Comparison of ENCODE assay signal across 20 cellular contexts in the genomic region with DNA sequence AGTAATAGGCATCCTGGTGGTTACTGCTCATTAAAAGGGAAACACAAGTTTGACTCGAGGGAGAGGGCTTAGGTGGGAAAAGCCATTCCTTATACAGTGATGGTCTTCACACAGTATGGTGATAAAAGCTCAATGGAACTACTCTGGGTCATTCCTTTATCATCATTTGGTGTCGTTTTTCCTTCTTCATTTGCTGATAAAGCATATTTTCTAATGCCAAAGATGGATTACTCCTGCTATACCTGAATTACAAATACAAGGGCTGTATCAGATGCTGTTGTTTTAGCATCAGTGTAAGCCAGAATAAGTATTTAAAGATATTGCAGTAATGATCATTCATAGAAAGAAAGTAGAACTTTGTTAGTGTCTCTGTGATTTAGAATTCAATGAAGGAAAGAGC.
DNase-seq lines count a peak whose midpoint lies in the region; ATAC-seq, FAIRE-seq and TF ChIP-seq lines count a peak whose summit lies in the region.
"Had no signal": no experiment of that assay in that cellular context is flagged by ENCODE, and none has a peak within 500 bp of the region (broad histone marks: within the 10 kb centered on the region; RNA-seq: fewer than 3 reads in every experiment).

No MANE protein-coding gene starts in this region.

- dilution Hi-C loops in IMR-90 (cut with HindIII; ENCODE audit: low sequenced_read_pairs, unreplicated experiment): no loop called here

- H3K79me2 ChIP-seq in osteoblast (ENCODE audit: insufficient read depth, low read length): no peaks in the 10 kb centered on the region

- TF ChIP-seq EP300 in A549 (IDR thresholded peaks at IDR 0.05): no peak

- no peaks in the 10 kb centered on the region for H3K9me1 ChIP-seq in IMR-90 (ENCODE audit: insufficient read depth, low read length)

- 3% methylated on average over 2 of the region's 2 CpGs for WGBS in A549 (ENCODE audit: missing lambda C conversion rate)
- no CpG with 5 or more reads among the region's 2 CpGs for WGBS in IMR-90 (ENCODE audit: extremely low coverage in 2 of 2, insufficient read length in 1 of 2), 2 experiments

- H3K4me3 ChIP-seq in A549: no peak overlapping the region
- H3K4me3 ChIP-seq in IMR-90 (ENCODE audit: insufficient read depth, low read depth, low read length): no peak overlapping the region
- no peak overlapping the region for H3K4me3 ChIP-seq in osteoblast (ENCODE audit: insufficient read depth, low read length)
- H3K4me3 ChIP-seq: BLaER1 treated with 17β-estradiol and CSF1 and Interleukin-3, amounts not matched to agents 10 nM and 100 nM; GM12878 had no signal

- POLR2A ChIA-PET in A549 (lab: Yijun Ruan, JAX): no interaction called here
- POLR2A ChIA-PET in IMR-90 (lab: Charles Lee; ENCODE audit: unreplicated experiment): no interaction called here

- H3K4me1 ChIP-seq in A549 (no peaks in the 10 kb centered on the region), IMR-90 (ENCODE audit: control insufficient read depth, insufficient read depth, low read length) (no peaks in the 10 kb centered on the region), osteoblast (ENCODE audit: insufficient read depth, low read length) (no peaks in the 10 kb centered on the region)
- H3K4me1 ChIP-seq: Caco-2 had no signal

- no peak overlapping the region for H2BK5ac ChIP-seq in IMR-90 (ENCODE audit: low read depth, low read length, poor library complexity, severe bottlenecking)

- intact Hi-C loops in IMR-90 (cut with micrococcal nuclease): loop anchor here (10.0 kb wide), 1 partner anchor 717 kb away; no protein-coding TSS in a partner anchor

- no peak for FAIRE-seq in A549 (lab: Jason Lieb, UNC)
- FAIRE-seq: A204.1, D721Med, GM12878, GM12892, GM18507 had no signal

- no peak overlapping the region for H3K23ac ChIP-seq in IMR-90 (ENCODE audit: low read depth, low read length)

- TF ChIP-seq RAD21 in A549 (conservative IDR thresholded peaks at IDR 0.05 in 1 of 2, IDR thresholded peaks at IDR 0.05 in 1 of 2): no peak
- TF ChIP-seq RAD21 in IMR-90 (IDR thresholded peaks at IDR 0.05; ENCODE audit: low read length): no peak

- in situ Hi-C loops in IMR-90 (cut with MboI; ENCODE audit: low sequenced_read_pairs): no loop called here

- no peak overlapping the region for H2AK9ac ChIP-seq in IMR-90 (replicated peaks; ENCODE audit: low read depth, low read length, poor library complexity)

- DNase-seq in A549 (ENCODE audit: low read depth in 1 of 2, low spot score in 1 of 2) (no peak), IMR-90 (no peak), osteoblast (ENCODE audit: insufficient read length, low spot score, missing footprints) (peak; percentile 5), NCI-H2171 treated with DMSO at 0.1 percent for 48 hours (lab: John Stamatoyannopoulos, UW) (no peak), HT-29 (ENCODE audit: low spot score) (no peak)
- DNase-seq: 8988T; AML-193; Caco-2; Calu3; CD4-positive, alpha-beta T cell; CD8-positive, alpha-beta T cell; DMS79 treated with DMSO at 0.1 percent for 48 hours; GDM1 had no signal

- TF ChIP-seq POLR2A in A549 (IDR thresholded peaks at IDR 0.05; ENCODE audit: low read length): no peak
- TF ChIP-seq POLR2A in IMR-90 (IDR thresholded peaks at IDR 0.05; ENCODE audit: low read depth, low read length): no peak

- H2BK120ac ChIP-seq in IMR-90 (ENCODE audit: low read depth, low read length): no peak overlapping the region

- H3K27me3 ChIP-seq in IMR-90 (ENCODE audit: control insufficient read depth, insufficient read depth, low read length) (no peaks in the 10 kb centered on the region), osteoblast (ENCODE audit: insufficient read depth, low read length) (no peaks in the 10 kb centered on the region)
- H3K27me3 ChIP-seq: BLaER1 treated with 17β-estradiol and CSF1 and Interleukin-3, amounts not matched to agents 10 nM and 100 nM had no signal

- H3K18ac ChIP-seq in IMR-90 (ENCODE audit: low read depth, low read length): no peak overlapping the region

- BruUV-seq in IMR-90 (replicated peaks; lab: Mats Ljungman, UMichigan): no TSS peak

- H4K8ac ChIP-seq in IMR-90 (ENCODE audit: low read depth in 2 of 2, low read length in 2 of 2): no peak overlapping the region

- no peak overlapping the region for H2AK5ac ChIP-seq in IMR-90 (ENCODE audit: low read depth, low read length)

- H3K56ac ChIP-seq in IMR-90 (ENCODE audit: extremely low read depth, insufficient read depth, low read length): no peak overlapping the region

- H4K91ac ChIP-seq in IMR-90 (ENCODE audit: insufficient read depth, low read depth, low read length): no peak overlapping the region

- ATAC-seq in A549 (no peak), IMR-90 (ENCODE audit: low read depth) (no peak)
- ATAC-seq: CD8-positive, alpha-beta T cell; GM12878 had no signal

- no peak overlapping the region for H3K4me2 ChIP-seq in A549
- no peak overlapping the region for H3K4me2 ChIP-seq in IMR-90 (ENCODE audit: low read depth, low read length)
- no peak overlapping the region for H3K4me2 ChIP-seq in osteoblast (ENCODE audit: insufficient read depth, low read length)
- H3K4me2 ChIP-seq: BLaER1 treated with 17β-estradiol and CSF1 and Interleukin-3, amounts not matched to agents 10 nM and 100 nM had no signal

- H3K9ac ChIP-seq in IMR-90 (ENCODE audit: low read depth, low read length): no peak overlapping the region
- H3K9ac ChIP-seq: BLaER1 treated with 17β-estradiol and CSF1 and Interleukin-3, amounts not matched to agents 10 nM and 100 nM had no signal

- H3K27ac ChIP-seq in A549 (no peak overlapping the region), IMR-90 (ENCODE audit: insufficient read depth, low read length) (no peak overlapping the region), osteoblast (ENCODE audit: low read depth, low read length) (no peak overlapping the region)
- H3K27ac ChIP-seq: BLaER1 treated with 17β-estradiol and CSF1 and Interleukin-3, amounts not matched to agents 10 nM and 100 nM; C4-2B had no signal

- CTCF ChIA-PET in A549 (lab: Yijun Ruan, JAX) (no interaction called here), IMR-90 (lab: Yijun Ruan, JAX) (interaction anchor here (0.6 kb wide), 1 partner anchor 53 kb away, joined by 5 read pairs; no protein-coding TSS in a partner anchor)

- H2AFZ ChIP-seq in IMR-90 (replicated peaks; ENCODE audit: low read length, poor library complexity) (no peak overlapping the region), osteoblast (ENCODE audit: low read length) (no peak overlapping the region)

- TF ChIP-seq CTCF in A549 (IDR thresholded peaks at IDR 0.05) (no peak), IMR-90 (conservative IDR thresholded peaks at IDR 0.05; ENCODE audit: low read depth, low read length) (no peak), osteoblast (IDR thresholded peaks at IDR 0.05; ENCODE audit: extremely low read depth, low read depth, low read length) (no peak)

- H4K20me1 ChIP-seq in IMR-90 (ENCODE audit: insufficient read depth, low read length) (no peaks in the 10 kb centered on the region), osteoblast (ENCODE audit: insufficient read depth, low read length) (no peaks in the 10 kb centered on the region)
- H4K20me1 ChIP-seq: BLaER1 treated with 17β-estradiol and CSF1 and Interleukin-3, amounts not matched to agents 10 nM and 100 nM had no signal

- no peaks in the 10 kb centered on the region for H3K36me3 ChIP-seq in IMR-90 (ENCODE audit: control insufficient read depth, insufficient read depth, low read length)
- no peaks in the 10 kb centered on the region for H3K36me3 ChIP-seq in osteoblast (ENCODE audit: insufficient read depth, low read length)
- H3K36me3 ChIP-seq: BLaER1 treated with 17β-estradiol and CSF1 and Interleukin-3, amounts not matched to agents 10 nM and 100 nM had no signal

- no peak overlapping the region for H2BK20ac ChIP-seq in IMR-90 (ENCODE audit: low read depth, low read length)

- no peak overlapping the region for H4K5ac ChIP-seq in IMR-90 (ENCODE audit: low read depth, low read length)

- H3K14ac ChIP-seq in IMR-90 (replicated peaks; ENCODE audit: low read depth, low read length): no peak overlapping the region

- H3K79me1 ChIP-seq in IMR-90 (ENCODE audit: low read depth in 1 of 2, low read length in 2 of 2): no peaks in the 10 kb centered on the region

- H3K4ac ChIP-seq in IMR-90 (ENCODE audit: low read depth, low read length): no peak overlapping the region

- H3K9me3 ChIP-seq in A549 (no peaks in the 10 kb centered on the region), IMR-90 (ENCODE audit: control insufficient read depth, insufficient read depth, low read length) (no peaks in the 10 kb centered on the region), osteoblast (ENCODE audit: low read depth, low read length) (no peaks in the 10 kb centered on the region)
- H3K9me3 ChIP-seq: BLaER1 treated with 17β-estradiol and CSF1 and Interleukin-3, amounts not matched to agents 10 nM and 100 nM; Caco-2 had no signal

- H2BK15ac ChIP-seq in IMR-90 (ENCODE audit: low read depth, low read length): no peak overlapping the region

TF ChIP-seq in A549, 52 proteins besides CTCF, POLR2A, EP300 and RAD21:
- TF ChIP-seq NPAS2 (CRISPR knock-in tag; IDR thresholded peaks at IDR 0.05; ENCODE audit: borderline replicate concordance) (no peak), MAFK (IDR thresholded peaks at IDR 0.05; ENCODE audit: partially characterized antibody) (peak; percentile 82)

TF ChIP-seq in IMR-90, 13 proteins besides CTCF, POLR2A, EP300 and RAD21:
- peak; percentile 72 for TF ChIP-seq MAFK (IDR thresholded peaks at IDR 0.05; ENCODE audit: low read depth, low read length)
- no peak for TF ChIP-seq NFE2L2 (IDR thresholded peaks at IDR 0.05; ENCODE audit: low read depth, low read length)
